Comparison of ENCODE assay signal across 14 cellular contexts in the genomic region with DNA sequence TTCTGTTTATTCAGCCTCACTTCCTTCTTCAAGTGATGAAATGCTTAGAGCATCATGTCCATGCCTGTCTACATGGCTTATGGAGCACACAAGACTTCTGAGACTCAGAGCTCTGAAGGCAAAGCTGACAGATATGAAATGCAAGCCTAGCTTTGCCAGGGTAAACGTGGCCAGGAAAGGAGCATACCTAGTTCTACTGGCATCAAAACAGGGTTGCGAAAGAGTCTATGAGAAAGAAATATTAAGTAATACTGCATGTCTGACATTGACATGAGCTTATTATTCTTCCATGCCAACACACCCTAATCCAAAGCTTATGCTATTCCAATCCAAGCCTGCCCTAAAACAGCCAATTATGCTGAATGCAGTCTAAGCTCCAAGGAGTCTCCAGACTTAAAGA.
A peak's percentile ranks its signal among the peaks of the same experiment; 100 is the strongest.
DNase-seq lines count a peak whose midpoint lies in the region; ATAC-seq and TF ChIP-seq lines count a peak whose summit lies in the region.
"Had no signal": no experiment of that assay in that cellular context is flagged by ENCODE, and none has a peak within 500 bp of the region (broad histone marks: within the 10 kb centered on the region; RNA-seq: fewer than 3 reads in every experiment).

No MANE protein-coding gene starts in this region.

- no peak overlapping the region for H3K18ac ChIP-seq in IMR-90 (ENCODE audit: low read depth, low read length)

- dilution Hi-C loops in IMR-90 (cut with HindIII; ENCODE audit: low sequenced_read_pairs, unreplicated experiment): no loop called here

- H2BK5ac ChIP-seq in IMR-90 (ENCODE audit: low read depth, low read length, poor library complexity, severe bottlenecking): no peak overlapping the region

- in situ Hi-C loops in IMR-90 (cut with MboI; ENCODE audit: low sequenced_read_pairs) (no loop called here), ACHN (cut with HindIII; ENCODE audit: low pct_ligation_motif_present, low pct_unique_long_range_greater_than_20kb, low sequenced_read_pairs) (no loop called here)

- H3K4ac ChIP-seq in IMR-90 (ENCODE audit: low read depth, low read length): no peak overlapping the region

- no peak overlapping the region for H3K56ac ChIP-seq in IMR-90 (ENCODE audit: extremely low read depth, insufficient read depth, low read length)

- no peak overlapping the region for H4K8ac ChIP-seq in IMR-90 (ENCODE audit: low read depth in 2 of 2, low read length in 2 of 2)

- POLR2A ChIA-PET in IMR-90 (lab: Charles Lee; ENCODE audit: unreplicated experiment): no interaction called here
- POLR2A ChIA-PET in activated CD4-positive, alpha-beta T cell treated with anti-CD3 and anti-CD28 coated beads for 36 hours (lab: Charles Lee): no interaction called here

- H3K4me1 ChIP-seq in IMR-90 (ENCODE audit: control insufficient read depth, insufficient read depth, low read length) (no peaks in the 10 kb centered on the region), RWPE2 (ENCODE audit: insufficient read depth, poor library complexity, severe bottlenecking) (no peaks in the 10 kb centered on the region)

- H3K9me1 ChIP-seq in IMR-90 (ENCODE audit: insufficient read depth, low read length): no peaks in the 10 kb centered on the region

- no peaks in the 10 kb centered on the region for H4K20me1 ChIP-seq in IMR-90 (ENCODE audit: insufficient read depth, low read length)

- intact Hi-C loops in IMR-90 (cut with micrococcal nuclease): no loop called here
- intact Hi-C loops in activated CD4-positive, alpha-beta T cell treated with anti-CD3 and anti-CD28 coated beads for 36 hours (cut with DNase I, micrococcal nuclease): no loop called here

- H3K36me3 Mint-ChIP-seq in activated CD4-positive, alpha-beta T cell treated with anti-CD3 and anti-CD28 coated beads for 36 hours (ENCODE audit: low read depth): no peaks in the 10 kb centered on the region
- H3K36me3 Mint-ChIP-seq in activated naive CD4-positive, alpha-beta T cell treated with anti-CD3 and anti-CD28 coated beads, Interleukin-2, amount 10 ng/mL, durations not matched to agents 7 days and 5 days: no peaks in the 10 kb centered on the region
- H3K36me3 Mint-ChIP-seq: CD14-positive monocyte had no signal

- TF ChIP-seq RAD21 in IMR-90 (IDR thresholded peaks at IDR 0.05; ENCODE audit: low read length): no peak

- no peak overlapping the region for H4K91ac ChIP-seq in IMR-90 (ENCODE audit: insufficient read depth, low read depth, low read length)

- H2AK5ac ChIP-seq in IMR-90 (ENCODE audit: low read depth, low read length): no peak overlapping the region

- no peak overlapping the region for H2AK9ac ChIP-seq in IMR-90 (replicated peaks; ENCODE audit: low read depth, low read length, poor library complexity)

- no peak overlapping the region for H2BK20ac ChIP-seq in IMR-90 (ENCODE audit: low read depth, low read length)

- CTCF ChIA-PET in IMR-90 (lab: Yijun Ruan, JAX): no interaction called here
- CTCF ChIA-PET in activated CD4-positive, alpha-beta T cell treated with anti-CD3 and anti-CD28 coated beads for 36 hours (lab: Charles Lee): no interaction called here
- CTCF ChIA-PET in activated naive CD4-positive, alpha-beta T cell treated with anti-CD3 and anti-CD28 coated beads, Interleukin-2, amount 10 ng/mL, durations not matched to agents 7 days and 5 days (lab: Charles Lee): no interaction called here

- H4K5ac ChIP-seq in IMR-90 (ENCODE audit: low read depth, low read length): no peak overlapping the region

- H3K27me3 Mint-ChIP-seq in activated CD4-positive, alpha-beta T cell treated with anti-CD3 and anti-CD28 coated beads for 36 hours: peaks cover 4% of the 10 kb centered on the region
- no peaks in the 10 kb centered on the region for H3K27me3 Mint-ChIP-seq in activated naive CD4-positive, alpha-beta T cell treated with anti-CD3 and anti-CD28 coated beads, Interleukin-2, amount 10 ng/mL, durations not matched to agents 7 days and 5 days

- no peak overlapping the region for H3K27ac ChIP-seq in IMR-90 (ENCODE audit: insufficient read depth, low read length)
- H3K27ac ChIP-seq in RWPE2 (ENCODE audit: poor library complexity, severe bottlenecking): no peak overlapping the region
- H3K27ac ChIP-seq: PC-9 had no signal

- no CpG with 5 or more reads among the region's 2 CpGs for WGBS in IMR-90 (ENCODE audit: extremely low coverage in 2 of 2, insufficient read length in 1 of 2), 2 experiments

- no peak for TF ChIP-seq POLR2A in IMR-90 (IDR thresholded peaks at IDR 0.05; ENCODE audit: low read depth, low read length)

- no peak overlapping the region for H3K4me3 ChIP-seq in IMR-90 (ENCODE audit: insufficient read depth, low read depth, low read length)
- no peak overlapping the region for H3K4me3 ChIP-seq in RWPE2 (ENCODE audit: severe bottlenecking)
- H3K4me3 ChIP-seq: PC-9 had no signal

- H3K27ac Mint-ChIP-seq in activated CD4-positive, alpha-beta T cell treated with anti-CD3 and anti-CD28 coated beads for 36 hours: no peak overlapping the region
- no peak overlapping the region for H3K27ac Mint-ChIP-seq in activated naive CD4-positive, alpha-beta T cell treated with anti-CD3 and anti-CD28 coated beads, Interleukin-2, amount 10 ng/mL, durations not matched to agents 7 days and 5 days
- H3K27ac Mint-ChIP-seq: CD14-positive monocyte, HFFc6 had no signal

- no peak overlapping the region for H2AFZ ChIP-seq in IMR-90 (replicated peaks; ENCODE audit: low read length, poor library complexity)
- H2AFZ ChIP-seq: PC-9 had no signal

- no peak overlapping the region for H3K23ac ChIP-seq in IMR-90 (ENCODE audit: low read depth, low read length)

- ATAC-seq in IMR-90 (ENCODE audit: low read depth) (no peak), RWPE2 (ENCODE audit: low read depth) (peak; percentile 66), esophagus mucosa (peak; percentile 98), omental fat pad (ENCODE audit: low FRiP score) (peak; percentile 90)
- ATAC-seq in activated CD4-positive, alpha-beta T cell treated with anti-CD3 and anti-CD28 coated beads for 36 hours: no peak

- TF ChIP-seq CTCF in IMR-90 (conservative IDR thresholded peaks at IDR 0.05; ENCODE audit: low read depth, low read length) (no peak), RWPE2 (IDR thresholded peaks at IDR 0.05; ENCODE audit: poor library complexity, severe bottlenecking) (no peak), omental fat pad (IDR thresholded peaks at IDR 0.05) (no peak)

- H2BK15ac ChIP-seq in IMR-90 (ENCODE audit: low read depth, low read length): no peak overlapping the region

- H3K36me3 ChIP-seq in IMR-90 (ENCODE audit: control insufficient read depth, insufficient read depth, low read length): no peaks in the 10 kb centered on the region
- H3K36me3 ChIP-seq in RWPE2 (ENCODE audit: low read depth): no peaks in the 10 kb centered on the region

- no peak overlapping the region for H2BK120ac ChIP-seq in IMR-90 (ENCODE audit: low read depth, low read length)

- H3K79me1 ChIP-seq in IMR-90 (ENCODE audit: low read depth in 1 of 2, low read length in 2 of 2): no peaks in the 10 kb centered on the region

- H3K14ac ChIP-seq in IMR-90 (replicated peaks; ENCODE audit: low read depth, low read length): no peak overlapping the region

- DNase-seq in IMR-90 (no peak), RWPE2 (ENCODE audit: low spot score) (no peak), omental fat pad (ENCODE audit: low spot score) (no peak), ACHN (no peak)
- DNase-seq in activated CD4-positive, alpha-beta T cell treated with anti-CD3 and anti-CD28 coated beads for 36 hours: no peak
- DNase-seq in activated naive CD4-positive, alpha-beta T cell treated with anti-CD3 and anti-CD28 coated beads, Interleukin-2, amount 10 ng/mL, durations not matched to agents 7 days and 5 days: no peak
- DNase-seq: COR-L47, HFFc6, NCI-H187 treated with DMSO at 0.1 percent for 48 hours, NCI-H446, NCI-H69, PC-9 had no signal

- H3K27me3 ChIP-seq in IMR-90 (ENCODE audit: control insufficient read depth, insufficient read depth, low read length) (peaks cover 2% of the 10 kb centered on the region; the same call in 1 of the 2 replicates), RWPE2 (ENCODE audit: insufficient read depth, poor library complexity, severe bottlenecking) (no peaks in the 10 kb centered on the region)

- BruUV-seq in IMR-90 (replicated peaks; lab: Mats Ljungman, UMichigan): no TSS peak

- no peaks in the 10 kb centered on the region for H3K9me3 ChIP-seq in IMR-90 (ENCODE audit: control insufficient read depth, insufficient read depth, low read length)
- H3K9me3 ChIP-seq in RWPE2 (ENCODE audit: severe bottlenecking): no peaks in the 10 kb centered on the region

- H3K4me1 Mint-ChIP-seq in activated CD4-positive, alpha-beta T cell treated with anti-CD3 and anti-CD28 coated beads for 36 hours: no peaks in the 10 kb centered on the region
- no peaks in the 10 kb centered on the region for H3K4me1 Mint-ChIP-seq in activated naive CD4-positive, alpha-beta T cell treated with anti-CD3 and anti-CD28 coated beads, Interleukin-2, amount 10 ng/mL, durations not matched to agents 7 days and 5 days
- H3K4me1 Mint-ChIP-seq: CD14-positive monocyte had no signal

- H3K9ac ChIP-seq in IMR-90 (ENCODE audit: low read depth, low read length): no peak overlapping the region

- no peaks in the 10 kb centered on the region for H3K9me3 Mint-ChIP-seq in activated CD4-positive, alpha-beta T cell treated with anti-CD3 and anti-CD28 coated beads for 36 hours (ENCODE audit: low read depth)
- H3K9me3 Mint-ChIP-seq in activated naive CD4-positive, alpha-beta T cell treated with anti-CD3 and anti-CD28 coated beads, Interleukin-2, amount 10 ng/mL, durations not matched to agents 7 days and 5 days: no peaks in the 10 kb centered on the region

- H3K4me2 ChIP-seq in IMR-90 (ENCODE audit: low read depth, low read length): no peak overlapping the region
- H3K4me2 ChIP-seq: PC-9 had no signal

- H3K4me3 Mint-ChIP-seq in activated CD4-positive, alpha-beta T cell treated with anti-CD3 and anti-CD28 coated beads for 36 hours: no peak overlapping the region
- no peak overlapping the region for H3K4me3 Mint-ChIP-seq in activated naive CD4-positive, alpha-beta T cell treated with anti-CD3 and anti-CD28 coated beads, Interleukin-2, amount 10 ng/mL, durations not matched to agents 7 days and 5 days
- H3K4me3 Mint-ChIP-seq: CD14-positive monocyte, HFFc6 had no signal

TF ChIP-seq in IMR-90, 13 proteins besides CTCF, POLR2A, EP300 and RAD21:
- no peak for TF ChIP-seq BHLHE40 (IDR thresholded peaks at IDR 0.05; ENCODE audit: low read depth, low read length)
- TF ChIP-seq CEBPB (IDR thresholded peaks at IDR 0.05; ENCODE audit: low read depth, low read length): peak; percentile 37; the same call in 1 of the 2 replicates

Comparison
In these comparisons a context has a peak if more than half of its experiments do, and no peak if none do; other contexts are left out.
1. ATAC-seq: peak in RWPE2 (single experiment), esophagus mucosa (single experiment) and omental fat pad (single experiment); none in IMR-90 (single experiment) and activated CD4-positive, alpha-beta T cell treated with anti-CD3 and anti-CD28 coated beads for 36 hours (single experiment).